In the genomic region with DNA sequence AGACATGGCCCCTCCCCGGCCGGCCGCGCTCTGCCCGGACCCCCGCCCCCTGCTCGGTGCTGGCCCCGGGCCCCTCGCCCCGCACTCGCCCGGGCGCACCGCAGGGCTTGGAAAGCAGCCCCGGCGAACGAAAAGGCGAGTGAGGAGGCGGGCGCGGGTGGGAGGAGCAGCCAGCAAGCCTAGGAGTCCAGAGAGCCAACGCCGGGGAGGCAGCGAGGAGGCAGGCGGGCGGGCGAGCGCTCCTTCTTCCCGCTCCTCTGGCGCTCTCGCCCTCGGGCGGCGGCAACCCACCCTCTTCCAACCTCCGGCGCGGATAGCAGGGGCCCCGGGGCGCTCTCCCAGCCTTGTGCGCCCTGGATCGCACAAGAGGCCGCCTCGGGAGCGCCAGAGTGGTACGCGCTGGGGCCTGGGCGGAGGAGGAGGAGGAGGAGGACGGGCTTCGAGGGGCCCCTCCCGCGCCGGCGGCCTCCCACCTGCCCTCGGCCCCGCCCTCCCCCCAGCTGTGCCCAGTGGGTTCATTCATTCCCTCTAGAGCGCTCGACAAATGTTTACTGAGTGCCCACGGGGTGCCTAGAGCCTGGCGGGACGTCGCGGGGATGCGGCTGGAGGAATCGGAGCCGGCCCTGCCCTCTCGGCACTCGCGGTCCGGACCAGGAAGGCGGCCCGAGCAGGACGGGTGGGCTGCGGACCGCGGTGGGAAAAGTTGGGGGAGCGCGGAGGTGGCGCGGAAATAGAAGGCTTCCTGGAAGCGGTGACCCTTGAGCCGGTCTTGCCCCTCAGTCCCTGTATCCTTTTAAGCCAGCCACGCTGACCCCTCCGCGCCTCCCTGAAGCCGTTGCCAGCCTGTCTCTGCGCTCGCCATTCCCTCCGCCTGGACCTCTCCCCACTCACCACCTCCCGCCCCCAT, we compare ENCODE assay signal across 9 cellular contexts. TPM values are rescaled to one million over a fixed set of nuclear protein-coding genes. Genes with fewer than 3 reads are reported as not detected.
DNase-seq lines count a peak whose midpoint lies in the region; ATAC-seq and TF ChIP-seq lines count a peak whose summit lies in the region.
"Had no signal": no experiment of that assay in that cellular context is flagged by ENCODE, and none has a peak within 500 bp of the region (broad histone marks: within the 10 kb centered on the region; RNA-seq: fewer than 3 reads in every experiment).

A gene (minus strand): TSS at position 391 of the 907 bp plus-strand sequence. CDS start 519 bp downstream, outside the sequence.

- peak within 1 kb of the TSS; percentile 91 for H2AFZ ChIP-seq in neuronal stem cell (ENCODE audit: low read length)

- ATAC-seq in HG02973 (IDR thresholded peaks at IDR 0.05; ENCODE audit: unreplicated experiment): no peak
- ATAC-seq: body of pancreas had no signal

- peak in 1 of 4 donors; percentile 51 for TF ChIP-seq POLR2A in esophagus squamous epithelium (IDR thresholded peaks at IDR 0.05)

- H3K14ac ChIP-seq in neuronal stem cell (ENCODE audit: low read length): peak within 1 kb of the TSS; percentile 85

- H3K23ac ChIP-seq in neuronal stem cell (ENCODE audit: low read depth, low read length, poor library complexity): peak within 1 kb of the TSS; percentile 87

- H3K27me3 Mint-ChIP-seq in activated naive CD4-positive, alpha-beta T cell treated with anti-CD3 and anti-CD28 coated beads for 36 hours (ENCODE audit: low read depth): peaks cover 64% of the 10 kb centered on the region

- peak within 1 kb of the TSS; percentile 97 for H2BK15ac ChIP-seq in neuronal stem cell (ENCODE audit: low read length)

- peak; percentile 36 for DNase-seq in Caki2 (ENCODE audit: low read depth)
- DNase-seq in NCI-H345 treated with DMSO at 0.1 percent for 48 hours (lab: John Stamatoyannopoulos, UW; ENCODE audit: unreplicated experiment): peak; percentile 86
- no peak for DNase-seq in esophagus squamous epithelium (lab: John Stamatoyannopoulos, UW)
- DNase-seq in neuronal stem cell (ENCODE audit: low spot score): no peak
- DNase-seq in NCI-H2107 (lab: John Stamatoyannopoulos, UW): no peak
- DNase-seq in activated naive CD4-positive, alpha-beta T cell treated with anti-CD3 and anti-CD28 coated beads for 36 hours: no peak
- no peak for DNase-seq in tibial artery

- H3K18ac ChIP-seq in neuronal stem cell (ENCODE audit: low read length): peak within 1 kb of the TSS; percentile 99

- in situ Hi-C loops in Caki2 (cut with HindIII; ENCODE audit: low pct_unique_long_range_greater_than_20kb, low sequenced_read_pairs): no loop called here

- WGBS in esophagus squamous epithelium, 2 donors: 3 to 23% methylated on average over 9 to 26 of the region's 89 CpGs
- WGBS in neuronal stem cell (ENCODE audit: extremely low coverage in 2 of 2, insufficient read length in 2 of 2, insufficient replicate concordance in 1 of 2), 2 donors: no CpG with 5 or more reads among the region's 89 CpGs

- no peaks in the 10 kb centered on the region for H3K36me3 Mint-ChIP-seq in activated naive CD4-positive, alpha-beta T cell treated with anti-CD3 and anti-CD28 coated beads for 36 hours (ENCODE audit: low read depth)

- no peak for TF ChIP-seq CTCF in esophagus squamous epithelium (IDR thresholded peaks at IDR 0.05)
- TF ChIP-seq CTCF in tibial artery (IDR thresholded peaks at IDR 0.05): no peak

- H3K27me3 ChIP-seq in esophagus squamous epithelium: peaks cover 0 to 88% (median 0%) of the 10 kb centered on the region in 4 donors
- peaks cover 0 to 22% (median 0%) of the 10 kb centered on the region in 3 experiments for H3K27me3 ChIP-seq in neuronal stem cell (ENCODE audit: control insufficient read depth in 3 of 3, insufficient read depth in 3 of 3, low read depth in 1 of 3, low read length in 3 of 3)
- peaks cover 0 to 86% of the 10 kb centered on the region in 2 donors for H3K27me3 ChIP-seq in tibial artery

- H2BK5ac ChIP-seq in neuronal stem cell (ENCODE audit: low read length): peak within 1 kb of the TSS; percentile 84

- H3K4me1 Mint-ChIP-seq in activated naive CD4-positive, alpha-beta T cell treated with anti-CD3 and anti-CD28 coated beads for 36 hours (ENCODE audit: low read depth): peaks cover 5% of the 10 kb centered on the region

- H3K4me2 ChIP-seq in neuronal stem cell (ENCODE audit: insufficient read depth, low read length, poor library complexity, severe bottlenecking): peak within 1 kb of the TSS; percentile 98

- H3K36me3 ChIP-seq in esophagus squamous epithelium (no peaks in the 10 kb centered on the region), neuronal stem cell (replicated peaks in 1 of 2; ENCODE audit: control insufficient read depth in 2 of 2, insufficient read depth in 2 of 2, low read length in 2 of 2) (no peaks in the 10 kb centered on the region), tibial artery (no peaks in the 10 kb centered on the region)

- H3K4me3 Mint-ChIP-seq in activated naive CD4-positive, alpha-beta T cell treated with anti-CD3 and anti-CD28 coated beads for 36 hours: no peak within 1 kb of the TSS

- peak within 1 kb of the TSS; percentile 67 for H2AK5ac ChIP-seq in neuronal stem cell (ENCODE audit: low read depth, low read length)

- H3K9me3 Mint-ChIP-seq in activated naive CD4-positive, alpha-beta T cell treated with anti-CD3 and anti-CD28 coated beads for 36 hours: no peaks in the 10 kb centered on the region

- H3K4me1 ChIP-seq in esophagus squamous epithelium (peaks cover 12 to 57% (median 12%) of the 10 kb centered on the region in 3 donors), neuronal stem cell (ENCODE audit: control insufficient read depth in 2 of 2, insufficient read depth in 1 of 2, low read depth in 1 of 2, low read length in 2 of 2) (peaks cover 35 to 37% of the 10 kb centered on the region in 2 donors), tibial artery (peaks cover 0 to 26% (median 7%) of the 10 kb centered on the region in 4 donors)

- H3K9ac ChIP-seq in neuronal stem cell (ENCODE audit: low read depth, low read length, poor library complexity): peak within 1 kb of the TSS; percentile 95

- H3K4ac ChIP-seq in neuronal stem cell (ENCODE audit: low read length): peak within 1 kb of the TSS; percentile 72

- H3K79me1 ChIP-seq in neuronal stem cell (ENCODE audit: low read depth, low read length): no peaks in the 10 kb centered on the region

- H3K9me3 ChIP-seq in esophagus squamous epithelium (no peaks in the 10 kb centered on the region), neuronal stem cell (replicated peaks in 1 of 2; ENCODE audit: control insufficient read depth in 2 of 2, insufficient read depth in 1 of 2, low read depth in 1 of 2, low read length in 2 of 2) (peaks cover 0 to 2% of the 10 kb centered on the region in 2 donors), tibial artery (no peaks in the 10 kb centered on the region)
- H3K9me3 ChIP-seq: body of pancreas had no signal

- H3K27ac ChIP-seq in esophagus squamous epithelium (peak within 1 kb of the TSS; percentile 16 to 83 (median 80)), neuronal stem cell (replicated peaks; ENCODE audit: low read length) (no peak within 1 kb of the TSS), tibial artery (no peak within 1 kb of the TSS)
- H3K27ac ChIP-seq: body of pancreas had no signal

- H2BK12ac ChIP-seq in neuronal stem cell (ENCODE audit: low read length): peak within 1 kb of the TSS; percentile 86

- H2BK120ac ChIP-seq in neuronal stem cell (ENCODE audit: low read depth, low read length): peak within 1 kb of the TSS; percentile 58

- peak within 1 kb of the TSS; percentile 88 for H4K8ac ChIP-seq in neuronal stem cell (ENCODE audit: low read depth, low read length)

- intact Hi-C loops in esophagus squamous epithelium (cut with DNase I): loop anchor here (5.0 kb wide), 1 partner anchor 56 kb away; no protein-coding TSS in a partner anchor
- intact Hi-C loops in activated naive CD4-positive, alpha-beta T cell treated with anti-CD3 and anti-CD28 coated beads for 36 hours (cut with micrococcal nuclease): no loop called here
- intact Hi-C loops in tibial artery (cut with DNase I; ENCODE audit: low total_unique reads): no loop called here

- H3K4me3 ChIP-seq in esophagus squamous epithelium (peak within 1 kb of the TSS; percentile 62 to 73 (median 66)), neuronal stem cell (ENCODE audit: low read length in 2 of 2) (peak within 1 kb of the TSS; percentile 94 to 97), tibial artery (no peak within 1 kb of the TSS)
- H3K4me3 ChIP-seq: body of pancreas had no signal

- CTCF ChIA-PET in activated naive CD4-positive, alpha-beta T cell treated with anti-CD3 and anti-CD28 coated beads for 36 hours (lab: Charles Lee): no interaction called here

- no peak within 1 kb of the TSS for H3K27ac Mint-ChIP-seq in activated naive CD4-positive, alpha-beta T cell treated with anti-CD3 and anti-CD28 coated beads for 36 hours

- peak within 1 kb of the TSS; percentile 44 for H4K91ac ChIP-seq in neuronal stem cell (ENCODE audit: low read depth, low read length, poor library complexity)

RNA-seq across cellular contexts. Expression of the gene that starts here (rescaled TPM):
- total RNA-seq in Caki2 (2014; rRNA removed; shearing (Covaris generic); ENCODE audit: low replicate concordance): 0.24 TPM in 1 of 2 replicates, not detected in the other
- total RNA-seq in esophagus squamous epithelium: 10 to 100 TPM; 21.8 to 59.8 (median 35.1) TPM
- 17.6 TPM for polyA plus RNA-seq in neuronal stem cell (2013, experiment 1 of 2)
- 17.7 TPM for polyA plus RNA-seq in neuronal stem cell (2013, experiment 2 of 2)
- not detected for total RNA-seq in activated naive CD4-positive, alpha-beta T cell treated with anti-CD3 and anti-CD28 coated beads for 36 hours

Comparison
In these comparisons a context has a peak if more than half of its experiments do, and no peak if none do; other contexts are left out.
1. RNA of the gene that starts here (total RNA-seq): 21.8 to 59.8 TPM in esophagus squamous epithelium; 0.24 TPM in Caki2 and not detected in activated naive CD4-positive, alpha-beta T cell treated with anti-CD3 and anti-CD28 coated beads for 36 hours; every median in the first group is over 10 times any median in the second.
2. Peak in DNase-seq in Caki2; RNA of the gene not detected or under 1 TPM.
3. H3K27ac ChIP-seq: peak in esophagus squamous epithelium (4 of 4); none in neuronal stem cell (single experiment) and tibial artery (0 of 2).
4. H3K4me3 ChIP-seq: peak in esophagus squamous epithelium (4 of 4) and neuronal stem cell (2 of 2); none in tibial artery (0 of 2).